ENCODE assay signal across 22 cellular contexts in the genomic region with DNA sequence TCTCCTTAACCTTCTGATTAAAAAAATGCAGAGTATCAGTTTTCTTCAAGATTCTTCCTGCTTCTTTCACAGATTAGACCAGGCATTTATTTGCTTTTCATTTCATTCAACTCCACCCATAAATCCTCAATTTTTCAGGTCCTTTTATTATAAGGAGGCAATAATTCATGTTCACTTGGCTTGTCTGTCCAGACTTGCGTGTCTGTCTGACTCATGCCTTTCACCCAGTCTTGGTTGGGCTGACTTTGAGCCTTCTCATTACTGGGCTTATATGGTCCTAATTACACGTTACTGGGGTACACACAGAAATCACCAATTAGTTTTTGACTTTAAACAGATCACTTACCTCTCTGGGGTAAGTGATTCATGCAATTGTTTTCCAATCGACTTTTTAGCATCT. TPM values are rescaled to one million over a fixed set of nuclear protein-coding genes. Genes with fewer than 3 reads are reported as not detected.
A peak's percentile ranks its signal among the peaks of the same experiment; 100 is the strongest.
DNase-seq lines count a peak whose midpoint lies in the region; ATAC-seq, FAIRE-seq and TF ChIP-seq lines count a peak whose summit lies in the region.
"Had no signal": no experiment of that assay in that cellular context is flagged by ENCODE, and none has a peak within 500 bp of the region (broad histone marks: within the 10 kb centered on the region; RNA-seq: fewer than 3 reads in every experiment).

No MANE protein-coding gene starts in this region.

- peak overlapping the region; percentile 38 for H2AK5ac ChIP-seq in mesendoderm (ENCODE audit: low read length)

- peak; percentile 55 for FAIRE-seq in RCC 7860 (lab: Jason Lieb, UNC)
- FAIRE-seq: D721Med had no signal

- H3K9me2 ChIP-seq in HCT116 (ENCODE audit: insufficient read depth), result no peaks in the 10 kb centered on the region

- no peak overlapping the region for H3K56ac ChIP-seq in mesendoderm (ENCODE audit: low read length)

- DNase-seq in HCT116 (ENCODE audit: low read depth, low spot score) (no peak), RCC 7860 (ENCODE audit: low spot score) (no peak), epithelial cell of esophagus (ENCODE audit: low read depth) (peak; percentile 79), mesendoderm (no peak), activated gamma-delta T cell treated with Interleukin-2 at 50 U/mL for 16 hours (no peak), NCI-H2081 (lab: John Stamatoyannopoulos, UW) (no peak)
- no peak for DNase-seq in stimulated activated naive CD4-positive, alpha-beta T cell treated with Interleukin-2 at 50 U/mL for 16 hours (lab: John Stamatoyannopoulos, UW)
- DNase-seq: activated CD4-positive, alpha-beta T cell treated with anti-CD3 and anti-CD28 coated beads for 36 hours; aorta; effector CD4-positive, alpha-beta T cell; EL; naive thymus-derived CD8-positive, alpha-beta T cell; NCI-H1694; OCI-M1; SJCRH30; stimulated activated CD8-positive, alpha-beta memory T cell treated with anti-CD3 and anti-CD28 coated beads, Interleukin-4, amount 100 ng/mL, for 48 hours; substantia nigra had no signal

- H3K18ac ChIP-seq in mesendoderm (ENCODE audit: low read length), result no peak overlapping the region

- no peak for TF ChIP-seq RAD21 in HCT116 (IDR thresholded peaks at IDR 0.05; ENCODE audit: low read depth)

- TF ChIP-seq CTCF in HCT116 (IDR thresholded peaks at IDR 0.05 in 2 of 3, conservative IDR thresholded peaks at IDR 0.05 in 1 of 3; ENCODE audit: borderline replicate concordance in 1 of 3, insufficient read depth in 1 of 3, low read depth in 2 of 3, low read length in 2 of 3), result no peak
- TF ChIP-seq CTCF in epithelial cell of esophagus (IDR thresholded peaks at IDR 0.05; ENCODE audit: insufficient read depth, low read depth, low read length, missing control alignments), result no peak

- CTCF ChIA-PET in HCT116 (lab: Charles Lee), result no interaction called here

- H3K27me3 ChIP-seq in HCT116 (ENCODE audit: insufficient read depth, low read length) (no peaks in the 10 kb centered on the region), mesendoderm (ENCODE audit: insufficient read depth, low read length, poor library complexity) (no peaks in the 10 kb centered on the region)
- H3K27me3 ChIP-seq: esophagus muscularis mucosa, SJCRH30, vagina had no signal

- H2BK5ac ChIP-seq in mesendoderm (ENCODE audit: low read length), result no peak overlapping the region

- no peak overlapping the region for H3K9ac ChIP-seq in HCT116 (ENCODE audit: low read length)
- no peak overlapping the region for H3K9ac ChIP-seq in mesendoderm (ENCODE audit: low read length)
- H3K9ac ChIP-seq: KMS-11 had no signal

- H3K36me3 ChIP-seq in HCT116 (ENCODE audit: control insufficient read depth in 1 of 2, insufficient read depth in 2 of 2, low read length in 2 of 2) (no peaks in the 10 kb centered on the region), mesendoderm (ENCODE audit: control insufficient read depth, insufficient read depth, low read length) (no peaks in the 10 kb centered on the region)
- H3K36me3 ChIP-seq: esophagus muscularis mucosa, SJCRH30, vagina had no signal

- BruUV-seq in HCT116 (replicated peaks; lab: Mats Ljungman, UMichigan), result no TSS peak

- H2AFZ ChIP-seq in HCT116 (ENCODE audit: low read depth, low read length, poor library complexity, severe bottlenecking), result peak overlapping the region; percentile 36

- no peak overlapping the region for H3K4ac ChIP-seq in mesendoderm (ENCODE audit: low read depth, low read length)

- no peak overlapping the region for H2BK120ac ChIP-seq in mesendoderm (ENCODE audit: low read depth, low read length)

- H3K4me1 ChIP-seq in HCT116 (ENCODE audit: control insufficient read depth in 1 of 2, insufficient read depth in 2 of 2, low read length in 2 of 2), result peaks cover 0 to 17% of the 10 kb centered on the region in 2 experiments; a peak in 2 of 4 replicates
- H3K4me1 ChIP-seq in mesendoderm (ENCODE audit: control insufficient read depth, low read depth, low read length), result no peaks in the 10 kb centered on the region

- TF ChIP-seq POLR2A in HCT116 (IDR thresholded peaks at IDR 0.05; ENCODE audit: borderline replicate concordance, extremely low read depth, insufficient read depth, insufficient read length), result no peak

- no peak overlapping the region for H3K23ac ChIP-seq in mesendoderm (ENCODE audit: low read length)

- H3K4me3 ChIP-seq in HCT116 (replicated peaks in 1 of 2; ENCODE audit: low read depth in 1 of 2, low read length in 2 of 2), result no peak overlapping the region
- no peak overlapping the region for H3K4me3 ChIP-seq in epithelial cell of esophagus (ENCODE audit: low read length)
- no peak overlapping the region for H3K4me3 ChIP-seq in mesendoderm (ENCODE audit: low read length)
- H3K4me3 ChIP-seq: esophagus muscularis mucosa, SJCRH30, vagina had no signal

- H4K20me1 ChIP-seq in HCT116 (ENCODE audit: insufficient read depth), result no peaks in the 10 kb centered on the region

- peak overlapping the region; percentile 57 for H2BK15ac ChIP-seq in mesendoderm (replicated peaks; ENCODE audit: low read depth)

- H3K4me2 ChIP-seq in HCT116 (ENCODE audit: low read length) (peak overlapping the region; percentile 17; the same call in 1 of the 2 replicates), mesendoderm (ENCODE audit: low read length) (no peak overlapping the region)
- H3K4me2 ChIP-seq: KMS-11 had no signal

- intact Hi-C loops in HCT116 (cut with micrococcal nuclease), result no loop called here

- WGBS in mesendoderm (ENCODE audit: extremely low coverage, insufficient coverage, low lambda C conversion rate), result no CpG with 5 or more reads among the region's 3 CpGs

- no peak overlapping the region for H4K8ac ChIP-seq in mesendoderm (ENCODE audit: low read depth, low read length)

- RAD21 ChIA-PET in HCT116 (lab: Charles Lee; ENCODE audit: low non-redundant PET in 1 of 2, low total read pairs in 2 of 2, uncharacterized antibody in 2 of 2, unreplicated experiment in 2 of 2), result no interaction called here

- no peaks in the 10 kb centered on the region for H3K9me3 ChIP-seq in HCT116 (ENCODE audit: control insufficient read depth in 1 of 2, insufficient read depth in 1 of 2, low read depth in 1 of 2, low read length in 2 of 2)
- H3K9me3 ChIP-seq: esophagus muscularis mucosa, SJCRH30, vagina had no signal

- no peaks in the 10 kb centered on the region for H3K79me1 ChIP-seq in mesendoderm (ENCODE audit: low read length)

- H3K27ac ChIP-seq in HCT116 (ENCODE audit: low read depth, low read length) (no peak overlapping the region), mesendoderm (ENCODE audit: low read depth, low read length) (no peak overlapping the region)
- H3K27ac ChIP-seq: esophagus muscularis mucosa, KMS-11, SJCRH30, vagina had no signal

- H3K79me2 ChIP-seq in HCT116 (ENCODE audit: insufficient read depth, low read length) (no peaks in the 10 kb centered on the region), mesendoderm (ENCODE audit: control insufficient read depth, insufficient read depth, low read length) (no peaks in the 10 kb centered on the region)

- 0 out of 2 replicates have a peak, but pooled peaks have one; percentile 47 for ATAC-seq in HCT116
- no peak for ATAC-seq in GM19023 (IDR thresholded peaks at IDR 0.05; ENCODE audit: unreplicated experiment)
- ATAC-seq: activated CD4-positive, alpha-beta T cell treated with anti-CD3 and anti-CD28 coated beads for 36 hours; naive thymus-derived CD8-positive, alpha-beta T cell had no signal

- POLR2A ChIA-PET in HCT116 (lab: Charles Lee), result no interaction called here

- H4K5ac ChIP-seq in mesendoderm (ENCODE audit: low read length), result no peak overlapping the region

TF ChIP-seq in HCT116, 20 proteins besides CTCF, POLR2A, EP300 and RAD21 (continues in another document):
- TF ChIP-seq, protein P1, sequence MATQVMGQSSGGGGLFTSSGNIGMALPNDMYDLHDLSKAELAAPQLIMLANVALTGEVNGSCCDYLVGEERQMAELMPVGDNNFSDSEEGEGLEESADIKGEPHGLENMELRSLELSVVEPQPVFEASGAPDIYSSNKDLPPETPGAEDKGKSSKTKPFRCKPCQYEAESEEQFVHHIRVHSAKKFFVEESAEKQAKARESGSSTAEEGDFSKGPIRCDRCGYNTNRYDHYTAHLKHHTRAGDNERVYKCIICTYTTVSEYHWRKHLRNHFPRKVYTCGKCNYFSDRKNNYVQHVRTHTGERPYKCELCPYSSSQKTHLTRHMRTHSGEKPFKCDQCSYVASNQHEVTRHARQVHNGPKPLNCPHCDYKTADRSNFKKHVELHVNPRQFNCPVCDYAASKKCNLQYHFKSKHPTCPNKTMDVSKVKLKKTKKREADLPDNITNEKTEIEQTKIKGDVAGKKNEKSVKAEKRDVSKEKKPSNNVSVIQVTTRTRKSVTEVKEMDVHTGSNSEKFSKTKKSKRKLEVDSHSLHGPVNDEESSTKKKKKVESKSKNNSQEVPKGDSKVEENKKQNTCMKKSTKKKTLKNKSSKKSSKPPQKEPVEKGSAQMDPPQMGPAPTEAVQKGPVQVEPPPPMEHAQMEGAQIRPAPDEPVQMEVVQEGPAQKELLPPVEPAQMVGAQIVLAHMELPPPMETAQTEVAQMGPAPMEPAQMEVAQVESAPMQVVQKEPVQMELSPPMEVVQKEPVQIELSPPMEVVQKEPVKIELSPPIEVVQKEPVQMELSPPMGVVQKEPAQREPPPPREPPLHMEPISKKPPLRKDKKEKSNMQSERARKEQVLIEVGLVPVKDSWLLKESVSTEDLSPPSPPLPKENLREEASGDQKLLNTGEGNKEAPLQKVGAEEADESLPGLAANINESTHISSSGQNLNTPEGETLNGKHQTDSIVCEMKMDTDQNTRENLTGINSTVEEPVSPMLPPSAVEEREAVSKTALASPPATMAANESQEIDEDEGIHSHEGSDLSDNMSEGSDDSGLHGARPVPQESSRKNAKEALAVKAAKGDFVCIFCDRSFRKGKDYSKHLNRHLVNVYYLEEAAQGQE (IDR thresholded peaks at IDR 0.05; ENCODE audit: low read depth), result no peak
- TF ChIP-seq POLR2AphosphoS5 (IDR thresholded peaks at IDR 0.05; ENCODE audit: low read depth, low read length) (no peak), ZFX (IDR thresholded peaks at IDR 0.05) (no peak), CEBPB (IDR thresholded peaks at IDR 0.05; ENCODE audit: low read depth) (no peak)
- TF ChIP-seq, protein P2, sequence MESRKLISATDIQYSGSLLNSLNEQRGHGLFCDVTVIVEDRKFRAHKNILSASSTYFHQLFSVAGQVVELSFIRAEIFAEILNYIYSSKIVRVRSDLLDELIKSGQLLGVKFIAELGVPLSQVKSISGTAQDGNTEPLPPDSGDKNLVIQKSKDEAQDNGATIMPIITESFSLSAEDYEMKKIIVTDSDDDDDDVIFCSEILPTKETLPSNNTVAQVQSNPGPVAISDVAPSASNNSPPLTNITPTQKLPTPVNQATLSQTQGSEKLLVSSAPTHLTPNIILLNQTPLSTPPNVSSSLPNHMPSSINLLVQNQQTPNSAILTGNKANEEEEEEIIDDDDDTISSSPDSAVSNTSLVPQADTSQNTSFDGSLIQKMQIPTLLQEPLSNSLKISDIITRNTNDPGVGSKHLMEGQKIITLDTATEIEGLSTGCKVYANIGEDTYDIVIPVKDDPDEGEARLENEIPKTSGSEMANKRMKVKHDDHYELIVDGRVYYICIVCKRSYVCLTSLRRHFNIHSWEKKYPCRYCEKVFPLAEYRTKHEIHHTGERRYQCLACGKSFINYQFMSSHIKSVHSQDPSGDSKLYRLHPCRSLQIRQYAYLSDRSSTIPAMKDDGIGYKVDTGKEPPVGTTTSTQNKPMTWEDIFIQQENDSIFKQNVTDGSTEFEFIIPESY (IDR thresholded peaks at IDR 0.05; ENCODE audit: extremely low read depth, insufficient replicate concordance, low read length), result no peak

RNA-seq across cellular contexts. Expression of gene GALNT7, which starts 48.8 kb away (rescaled TPM):
- 21.3 TPM for total RNA-seq in HCT116 (2021; ENCODE audit: unreplicated experiment)
- 5.4 and 6.7 TPM in 2 replicates for polyA plus RNA-seq in HCT116 (2012)
- polyA plus RNA-seq in mesendoderm (2013, experiment 1 of 2), result 32.2 TPM
- polyA plus RNA-seq in mesendoderm (2013, experiment 2 of 2), result 33.8 TPM
